Comparison of ENCODE assay signal across 1 cellular context in the genomic region with DNA sequence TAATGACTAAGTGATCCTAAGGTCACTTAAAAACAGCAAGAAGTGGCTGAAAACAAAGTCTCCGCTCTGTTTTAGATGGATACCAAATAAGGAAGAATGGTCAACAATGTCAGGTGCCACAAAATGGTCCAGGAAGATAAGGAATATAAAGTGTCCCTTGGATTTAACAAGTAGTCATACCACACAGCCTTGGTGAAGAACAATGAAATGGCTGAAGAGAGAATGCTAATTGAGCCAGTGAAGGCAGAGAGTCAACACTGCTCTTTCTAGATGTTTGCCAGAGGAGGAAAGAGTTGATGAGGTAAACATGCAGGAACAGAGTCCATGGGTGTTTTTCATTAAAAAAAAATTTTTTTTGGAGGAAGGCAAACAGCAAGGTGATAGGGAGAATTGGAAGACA.
TF ChIP-seq lines count a peak whose summit lies in the region.

No MANE protein-coding gene starts in this region.

TF ChIP-seq in HepG2, 621 proteins besides CTCF, POLR2A, EP300 and RAD21 (continued from another document and continues in another):
- TF ChIP-seq, protein P1, sequence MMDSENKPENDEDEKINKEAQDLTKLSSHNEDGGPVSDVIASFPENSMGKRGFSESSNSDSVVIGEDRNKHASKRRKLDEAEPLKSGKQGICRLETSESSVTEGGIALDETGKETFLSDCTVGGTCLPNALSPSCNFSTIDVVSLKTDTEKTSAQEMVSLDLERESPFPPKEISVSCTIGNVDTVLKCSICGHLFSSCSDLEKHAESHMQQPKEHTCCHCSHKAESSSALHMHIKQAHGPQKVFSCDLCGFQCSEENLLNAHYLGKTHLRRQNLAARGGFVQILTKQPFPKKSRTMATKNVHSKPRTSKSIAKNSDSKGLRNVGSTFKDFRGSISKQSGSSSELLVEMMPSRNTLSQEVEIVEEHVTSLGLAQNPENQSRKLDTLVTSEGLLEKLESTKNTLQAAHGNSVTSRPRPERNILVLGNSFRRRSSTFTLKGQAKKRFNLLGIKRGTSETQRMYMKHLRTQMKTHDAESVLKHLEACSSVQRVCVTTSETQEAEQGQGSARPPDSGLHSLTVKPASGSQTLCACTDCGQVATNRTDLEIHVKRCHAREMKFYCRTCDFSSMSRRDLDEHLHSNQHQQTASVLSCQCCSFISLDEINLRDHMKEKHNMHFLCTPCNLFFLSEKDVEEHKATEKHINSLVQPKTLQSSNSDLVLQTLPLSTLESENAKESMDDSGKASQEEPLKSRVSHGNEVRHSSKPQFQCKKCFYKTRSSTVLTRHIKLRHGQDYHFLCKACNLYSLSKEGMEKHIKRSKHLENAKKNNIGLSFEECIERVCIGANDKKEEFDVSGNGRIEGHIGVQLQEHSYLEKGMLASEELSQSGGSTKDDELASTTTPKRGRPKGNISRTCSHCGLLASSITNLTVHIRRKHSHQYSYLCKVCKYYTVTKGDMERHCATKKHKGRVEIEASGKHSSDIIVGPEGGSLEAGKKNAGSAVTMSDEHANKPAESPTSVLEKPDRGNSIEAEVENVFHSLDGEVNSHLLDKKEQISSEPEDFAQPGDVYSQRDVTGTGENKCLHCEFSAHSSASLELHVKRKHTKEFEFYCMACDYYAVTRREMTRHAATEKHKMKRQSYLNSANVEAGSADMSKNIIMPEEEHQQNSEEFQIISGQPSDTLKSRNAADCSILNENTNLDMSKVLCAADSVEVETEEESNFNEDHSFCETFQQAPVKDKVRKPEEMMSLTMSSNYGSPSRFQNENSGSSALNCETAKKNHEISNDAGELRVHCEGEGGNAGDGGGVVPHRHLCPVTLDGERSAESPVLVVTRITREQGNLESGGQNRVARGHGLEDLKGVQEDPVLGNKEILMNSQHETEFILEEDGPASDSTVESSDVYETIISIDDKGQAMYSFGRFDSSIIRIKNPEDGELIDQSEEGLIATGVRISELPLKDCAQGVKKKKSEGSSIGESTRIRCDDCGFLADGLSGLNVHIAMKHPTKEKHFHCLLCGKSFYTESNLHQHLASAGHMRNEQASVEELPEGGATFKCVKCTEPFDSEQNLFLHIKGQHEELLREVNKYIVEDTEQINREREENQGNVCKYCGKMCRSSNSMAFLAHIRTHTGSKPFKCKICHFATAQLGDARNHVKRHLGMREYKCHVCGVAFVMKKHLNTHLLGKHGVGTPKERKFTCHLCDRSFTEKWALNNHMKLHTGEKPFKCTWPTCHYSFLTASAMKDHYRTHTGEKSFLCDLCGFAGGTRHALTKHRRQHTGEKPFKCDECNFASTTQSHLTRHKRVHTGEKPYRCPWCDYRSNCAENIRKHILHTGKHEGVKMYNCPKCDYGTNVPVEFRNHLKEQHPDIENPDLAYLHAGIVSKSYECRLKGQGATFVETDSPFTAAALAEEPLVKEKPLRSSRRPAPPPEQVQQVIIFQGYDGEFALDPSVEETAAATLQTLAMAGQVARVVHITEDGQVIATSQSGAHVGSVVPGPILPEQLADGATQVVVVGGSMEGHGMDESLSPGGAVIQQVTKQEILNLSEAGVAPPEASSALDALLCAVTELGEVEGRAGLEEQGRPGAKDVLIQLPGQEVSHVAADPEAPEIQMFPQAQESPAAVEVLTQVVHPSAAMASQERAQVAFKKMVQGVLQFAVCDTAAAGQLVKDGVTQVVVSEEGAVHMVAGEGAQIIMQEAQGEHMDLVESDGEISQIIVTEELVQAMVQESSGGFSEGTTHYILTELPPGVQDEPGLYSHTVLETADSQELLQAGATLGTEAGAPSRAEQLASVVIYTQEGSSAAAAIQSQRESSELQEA (CRISPR knock-in tag; IDR thresholded peaks at IDR 0.05; ENCODE audit: not compliant biosample characterization), result no peak
- TF ChIP-seq, protein P2, sequence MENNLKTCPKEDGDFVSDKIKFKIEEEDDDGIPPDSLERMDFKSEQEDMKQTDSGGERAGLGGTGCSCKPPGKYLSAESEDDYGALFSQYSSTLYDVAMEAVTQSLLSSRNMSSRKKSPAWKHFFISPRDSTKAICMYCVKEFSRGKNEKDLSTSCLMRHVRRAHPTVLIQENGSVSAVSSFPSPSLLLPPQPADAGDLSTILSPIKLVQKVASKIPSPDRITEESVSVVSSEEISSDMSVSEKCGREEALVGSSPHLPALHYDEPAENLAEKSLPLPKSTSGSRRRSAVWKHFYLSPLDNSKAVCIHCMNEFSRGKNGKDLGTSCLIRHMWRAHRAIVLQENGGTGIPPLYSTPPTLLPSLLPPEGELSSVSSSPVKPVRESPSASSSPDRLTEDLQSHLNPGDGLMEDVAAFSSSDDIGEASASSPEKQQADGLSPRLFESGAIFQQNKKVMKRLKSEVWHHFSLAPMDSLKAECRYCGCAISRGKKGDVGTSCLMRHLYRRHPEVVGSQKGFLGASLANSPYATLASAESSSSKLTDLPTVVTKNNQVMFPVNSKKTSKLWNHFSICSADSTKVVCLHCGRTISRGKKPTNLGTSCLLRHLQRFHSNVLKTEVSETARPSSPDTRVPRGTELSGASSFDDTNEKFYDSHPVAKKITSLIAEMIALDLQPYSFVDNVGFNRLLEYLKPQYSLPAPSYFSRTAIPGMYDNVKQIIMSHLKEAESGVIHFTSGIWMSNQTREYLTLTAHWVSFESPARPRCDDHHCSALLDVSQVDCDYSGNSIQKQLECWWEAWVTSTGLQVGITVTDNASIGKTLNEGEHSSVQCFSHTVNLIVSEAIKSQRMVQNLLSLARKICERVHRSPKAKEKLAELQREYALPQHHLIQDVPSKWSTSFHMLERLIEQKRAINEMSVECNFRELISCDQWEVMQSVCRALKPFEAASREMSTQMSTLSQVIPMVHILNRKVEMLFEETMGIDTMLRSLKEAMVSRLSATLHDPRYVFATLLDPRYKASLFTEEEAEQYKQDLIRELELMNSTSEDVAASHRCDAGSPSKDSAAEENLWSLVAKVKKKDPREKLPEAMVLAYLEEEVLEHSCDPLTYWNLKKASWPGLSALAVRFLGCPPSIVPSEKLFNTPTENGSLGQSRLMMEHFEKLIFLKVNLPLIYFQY (CRISPR knock-in tag; IDR thresholded peaks at IDR 0.05; ENCODE audit: borderline replicate concordance), result no peak
- TF ChIP-seq HMG20B (CRISPR knock-in tag; conservative IDR thresholded peaks at IDR 0.05) (no peak), ZNF292 (CRISPR knock-in tag; IDR thresholded peaks at IDR 0.05; ENCODE audit: borderline replicate concordance, low read depth) (no peak), RXRA (CRISPR knock-in tag; IDR thresholded peaks at IDR 0.05) (no peak), GTF3A (CRISPR knock-in tag; conservative IDR thresholded peaks at IDR 0.05) (no peak), ZBTB21 (CRISPR knock-in tag; IDR thresholded peaks at IDR 0.05) (no peak), SMAD1 (CRISPR knock-in tag; IDR thresholded peaks at IDR 0.05; ENCODE audit: borderline replicate concordance, low read depth) (no peak), ETV5 (CRISPR knock-in tag; IDR thresholded peaks at IDR 0.05; ENCODE audit: borderline replicate concordance) (peak; percentile 33; the same call in 1 of the 2 replicates), RARA (CRISPR knock-in tag; IDR thresholded peaks at IDR 0.05) (peak; percentile 15; the same call in 1 of the 2 replicates), ATAD3A (CRISPR knock-in tag; IDR thresholded peaks at IDR 0.05) (no peak), ZNF792 (CRISPR knock-in tag; IDR thresholded peaks at IDR 0.05) (peak; percentile 50; the same call in 1 of the 2 replicates), ATF7-NPFF (CRISPR knock-in tag; IDR thresholded peaks at IDR 0.05; ENCODE audit: low read depth) (no peak), ATF7 (IDR thresholded peaks at IDR 0.05) (no peak), ATF7 (CRISPR knock-in tag; IDR thresholded peaks at IDR 0.05) (no peak), PRPF4 (IDR thresholded peaks at IDR 0.05; ENCODE audit: low read depth, low read length, poor library complexity, severe bottlenecking) (no peak), GTF2F1 (IDR thresholded peaks at IDR 0.05; ENCODE audit: low read length) (no peak), MATR3 (CRISPR knock-in tag; IDR thresholded peaks at IDR 0.05) (no peak), PHF21A (CRISPR knock-in tag; IDR thresholded peaks at IDR 0.05) (no peak), NFIB (CRISPR knock-in tag; IDR thresholded peaks at IDR 0.05; ENCODE audit: borderline replicate concordance) (no peak), JDP2 (CRISPR knock-in tag; IDR thresholded peaks at IDR 0.05; ENCODE audit: borderline replicate concordance) (no peak), NCOR1 (IDR thresholded peaks at IDR 0.05; ENCODE audit: borderline replicate concordance, low read length) (no peak), ISX (CRISPR knock-in tag; conservative IDR thresholded peaks at IDR 0.05) (no peak), ZNF747 (CRISPR knock-in tag; IDR thresholded peaks at IDR 0.05; ENCODE audit: borderline replicate concordance) (no peak), SP4 (CRISPR knock-in tag; IDR thresholded peaks at IDR 0.05) (no peak), ZNF713 (CRISPR knock-in tag; IDR thresholded peaks at IDR 0.05) (no peak), SMAD9 (CRISPR knock-in tag; IDR thresholded peaks at IDR 0.05) (no peak), MAFF (IDR thresholded peaks at IDR 0.05; ENCODE audit: low read depth, low read length) (no peak), NCOA1 (CRISPR knock-in tag; IDR thresholded peaks at IDR 0.05) (no peak), YY1 (IDR thresholded peaks at IDR 0.05; ENCODE audit: insufficient read depth, insufficient replicate concordance, low read depth, low read length) (no peak), RFX5 (IDR thresholded peaks at IDR 0.05; ENCODE audit: low read depth, low read length) (no peak)
- TF ChIP-seq, protein P3, sequence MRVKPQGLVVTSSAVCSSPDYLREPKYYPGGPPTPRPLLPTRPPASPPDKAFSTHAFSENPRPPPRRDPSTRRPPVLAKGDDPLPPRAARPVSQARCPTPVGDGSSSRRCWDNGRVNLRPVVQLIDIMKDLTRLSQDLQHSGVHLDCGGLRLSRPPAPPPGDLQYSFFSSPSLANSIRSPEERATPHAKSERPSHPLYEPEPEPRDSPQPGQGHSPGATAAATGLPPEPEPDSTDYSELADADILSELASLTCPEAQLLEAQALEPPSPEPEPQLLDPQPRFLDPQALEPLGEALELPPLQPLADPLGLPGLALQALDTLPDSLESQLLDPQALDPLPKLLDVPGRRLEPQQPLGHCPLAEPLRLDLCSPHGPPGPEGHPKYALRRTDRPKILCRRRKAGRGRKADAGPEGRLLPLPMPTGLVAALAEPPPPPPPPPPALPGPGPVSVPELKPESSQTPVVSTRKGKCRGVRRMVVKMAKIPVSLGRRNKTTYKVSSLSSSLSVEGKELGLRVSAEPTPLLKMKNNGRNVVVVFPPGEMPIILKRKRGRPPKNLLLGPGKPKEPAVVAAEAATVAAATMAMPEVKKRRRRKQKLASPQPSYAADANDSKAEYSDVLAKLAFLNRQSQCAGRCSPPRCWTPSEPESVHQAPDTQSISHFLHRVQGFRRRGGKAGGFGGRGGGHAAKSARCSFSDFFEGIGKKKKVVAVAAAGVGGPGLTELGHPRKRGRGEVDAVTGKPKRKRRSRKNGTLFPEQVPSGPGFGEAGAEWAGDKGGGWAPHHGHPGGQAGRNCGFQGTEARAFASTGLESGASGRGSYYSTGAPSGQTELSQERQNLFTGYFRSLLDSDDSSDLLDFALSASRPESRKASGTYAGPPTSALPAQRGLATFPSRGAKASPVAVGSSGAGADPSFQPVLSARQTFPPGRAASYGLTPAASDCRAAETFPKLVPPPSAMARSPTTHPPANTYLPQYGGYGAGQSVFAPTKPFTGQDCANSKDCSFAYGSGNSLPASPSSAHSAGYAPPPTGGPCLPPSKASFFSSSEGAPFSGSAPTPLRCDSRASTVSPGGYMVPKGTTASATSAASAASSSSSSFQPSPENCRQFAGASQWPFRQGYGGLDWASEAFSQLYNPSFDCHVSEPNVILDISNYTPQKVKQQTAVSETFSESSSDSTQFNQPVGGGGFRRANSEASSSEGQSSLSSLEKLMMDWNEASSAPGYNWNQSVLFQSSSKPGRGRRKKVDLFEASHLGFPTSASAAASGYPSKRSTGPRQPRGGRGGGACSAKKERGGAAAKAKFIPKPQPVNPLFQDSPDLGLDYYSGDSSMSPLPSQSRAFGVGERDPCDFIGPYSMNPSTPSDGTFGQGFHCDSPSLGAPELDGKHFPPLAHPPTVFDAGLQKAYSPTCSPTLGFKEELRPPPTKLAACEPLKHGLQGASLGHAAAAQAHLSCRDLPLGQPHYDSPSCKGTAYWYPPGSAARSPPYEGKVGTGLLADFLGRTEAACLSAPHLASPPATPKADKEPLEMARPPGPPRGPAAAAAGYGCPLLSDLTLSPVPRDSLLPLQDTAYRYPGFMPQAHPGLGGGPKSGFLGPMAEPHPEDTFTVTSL (CRISPR knock-in tag; IDR thresholded peaks at IDR 0.05; ENCODE audit: borderline replicate concordance), result peak; percentile 78; the same call in 1 of the 2 replicates
- TF ChIP-seq, protein P4, sequence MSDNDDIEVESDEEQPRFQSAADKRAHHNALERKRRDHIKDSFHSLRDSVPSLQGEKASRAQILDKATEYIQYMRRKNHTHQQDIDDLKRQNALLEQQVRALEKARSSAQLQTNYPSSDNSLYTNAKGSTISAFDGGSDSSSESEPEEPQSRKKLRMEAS (IDR thresholded peaks at IDR 0.05), result no peak
- TF ChIP-seq, protein P5, sequence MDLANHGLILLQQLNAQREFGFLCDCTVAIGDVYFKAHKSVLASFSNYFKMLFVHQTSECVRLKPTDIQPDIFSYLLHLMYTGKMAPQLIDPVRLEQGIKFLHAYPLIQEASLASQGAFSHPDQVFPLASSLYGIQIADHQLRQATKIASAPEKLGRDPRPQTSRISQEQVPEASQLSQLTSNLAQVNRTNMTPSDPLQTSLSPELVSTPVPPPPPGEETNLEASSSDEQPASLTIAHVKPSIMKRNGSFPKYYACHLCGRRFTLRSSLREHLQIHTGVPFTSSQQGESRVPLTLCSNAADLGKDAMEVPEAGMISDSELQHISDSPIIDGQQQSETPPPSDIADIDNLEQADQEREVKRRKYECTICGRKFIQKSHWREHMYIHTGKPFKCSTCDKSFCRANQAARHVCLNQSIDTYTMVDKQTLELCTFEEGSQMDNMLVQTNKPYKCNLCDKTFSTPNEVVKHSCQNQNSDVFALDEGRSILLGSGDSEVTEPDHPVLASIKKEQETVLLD (CRISPR knock-in tag; IDR thresholded peaks at IDR 0.05; ENCODE audit: low read depth), result no peak
- TF ChIP-seq, protein P6, sequence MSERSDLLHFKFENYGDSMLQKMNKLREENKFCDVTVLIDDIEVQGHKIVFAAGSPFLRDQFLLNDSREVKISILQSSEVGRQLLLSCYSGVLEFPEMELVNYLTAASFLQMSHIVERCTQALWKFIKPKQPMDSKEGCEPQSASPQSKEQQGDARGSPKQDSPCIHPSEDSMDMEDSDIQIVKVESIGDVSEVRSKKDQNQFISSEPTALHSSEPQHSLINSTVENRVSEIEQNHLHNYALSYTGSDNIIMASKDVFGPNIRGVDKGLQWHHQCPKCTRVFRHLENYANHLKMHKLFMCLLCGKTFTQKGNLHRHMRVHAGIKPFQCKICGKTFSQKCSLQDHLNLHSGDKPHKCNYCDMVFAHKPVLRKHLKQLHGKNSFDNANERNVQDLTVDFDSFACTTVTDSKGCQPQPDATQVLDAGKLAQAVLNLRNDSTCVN (CRISPR knock-in tag; IDR thresholded peaks at IDR 0.05; ENCODE audit: borderline replicate concordance), result 0 out of 2 replicates have a peak, but pooled peaks have one; percentile 40
- TF ChIP-seq, protein P7, sequence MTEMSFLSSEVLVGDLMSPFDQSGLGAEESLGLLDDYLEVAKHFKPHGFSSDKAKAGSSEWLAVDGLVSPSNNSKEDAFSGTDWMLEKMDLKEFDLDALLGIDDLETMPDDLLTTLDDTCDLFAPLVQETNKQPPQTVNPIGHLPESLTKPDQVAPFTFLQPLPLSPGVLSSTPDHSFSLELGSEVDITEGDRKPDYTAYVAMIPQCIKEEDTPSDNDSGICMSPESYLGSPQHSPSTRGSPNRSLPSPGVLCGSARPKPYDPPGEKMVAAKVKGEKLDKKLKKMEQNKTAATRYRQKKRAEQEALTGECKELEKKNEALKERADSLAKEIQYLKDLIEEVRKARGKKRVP (CRISPR knock-in tag; IDR thresholded peaks at IDR 0.05), result no peak
